In the genomic region with DNA sequence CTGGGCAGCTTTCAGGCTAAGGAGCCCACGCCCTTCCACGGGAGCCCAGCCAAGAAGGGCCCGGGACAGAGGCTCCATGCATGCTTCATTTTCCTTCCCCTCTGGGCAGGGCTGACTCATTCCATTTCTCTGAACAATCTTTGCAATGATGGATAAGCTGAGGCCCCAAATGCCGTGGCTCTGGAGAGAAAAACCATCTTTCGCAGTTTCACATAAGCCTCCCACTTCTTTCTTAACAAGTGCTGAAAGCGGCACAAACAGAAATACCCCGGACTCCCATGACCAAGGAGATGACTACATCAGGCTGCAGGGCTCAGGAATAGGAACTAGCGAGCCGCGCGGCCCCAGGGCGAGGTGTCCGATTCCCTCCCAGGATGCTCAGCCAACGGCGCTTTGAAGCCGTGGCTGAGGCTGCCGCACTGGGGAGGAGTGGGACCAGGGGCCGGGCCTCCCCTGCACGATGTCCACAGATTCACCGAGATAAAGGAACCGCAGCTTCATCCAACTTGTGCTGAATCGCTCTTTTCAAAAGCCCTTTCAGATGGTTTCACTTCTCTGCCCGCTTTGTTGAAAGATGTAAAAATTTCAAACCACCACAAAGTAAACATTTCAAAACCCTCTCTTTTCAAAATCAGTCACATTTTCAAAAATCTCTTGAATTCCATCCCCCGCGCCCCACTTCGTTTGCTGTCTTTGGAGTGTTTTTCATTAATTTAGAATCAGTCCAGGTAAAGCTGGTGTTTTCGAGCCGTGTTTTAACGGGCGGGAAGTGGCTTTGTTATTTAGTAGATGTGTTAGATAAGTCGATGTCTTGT, we compare ENCODE assay signal across 8 cellular contexts.
DNase-seq lines count a peak whose midpoint lies in the region; ATAC-seq, FAIRE-seq and TF ChIP-seq lines count a peak whose summit lies in the region.

No MANE protein-coding gene starts in this region.

- H3K4me1 ChIP-seq in A549 (peaks cover 12% of the 10 kb centered on the region; the same call in 2 of the 3 replicates), heart right ventricle (peaks cover 4 to 46% (median 23%) of the 10 kb centered on the region in 9 donors)

- no peak for TF ChIP-seq RAD21 in A549 (conservative IDR thresholded peaks at IDR 0.05 in 1 of 2, IDR thresholded peaks at IDR 0.05 in 1 of 2)

- ATAC-seq in A549 = peak; percentile 53 to 59
- ATAC-seq in heart right ventricle = peak; percentile 40 to 83 (median 61)
- ATAC-seq in HG02852 (IDR thresholded peaks at IDR 0.05; ENCODE audit: unreplicated experiment) = no peak

- intact Hi-C loops in heart right ventricle (cut with DNase I) = loop anchor here in 2 of 10 donors (5.0 to 10.0 kb wide), 2 partner anchors 40 to 168 kb away; no protein-coding TSS in a partner anchor

- FAIRE-seq in A549 (lab: Jason Lieb, UNC) (no peak), GM18507 (lab: Jason Lieb, UNC) (peak; percentile 15)

- H3K4me3 ChIP-seq in A549 = peak overlapping the region; percentile 42
- H3K4me3 ChIP-seq in heart right ventricle = peak overlapping the region in 9 of 10 donors; percentile 19 to 58 (median 41)
- peak overlapping the region; percentile 45 for H3K4me3 ChIP-seq in retinal pigment epithelial cell (ENCODE audit: low read length)

- TF ChIP-seq CTCF in A549 (IDR thresholded peaks at IDR 0.05) (no peak), heart right ventricle (IDR thresholded peaks at IDR 0.05) (no peak), retinal pigment epithelial cell (conservative IDR thresholded peaks at IDR 0.05; ENCODE audit: low read depth, low read length) (no peak)

- no peaks in the 10 kb centered on the region for H3K9me3 ChIP-seq in A549
- no peaks in the 10 kb centered on the region for H3K9me3 ChIP-seq in heart right ventricle

- no peak for TF ChIP-seq POLR2A in A549 (IDR thresholded peaks at IDR 0.05; ENCODE audit: low read length)

- H3K27ac ChIP-seq in A549 (no peak overlapping the region), heart right ventricle (peak overlapping the region in 8 of 10 donors; percentile 56 to 87 (median 63))

- peak overlapping the region; percentile 93 for H3K4me2 ChIP-seq in A549

- DNase-seq in A549 (ENCODE audit: low read depth in 1 of 2, low spot score in 1 of 2) = peak; percentile 32 to 61
- DNase-seq in GM18507 (ENCODE audit: extremely low spot score, insufficient read length, low read depth) = no peak
- DNase-seq in NCI-H748 (lab: John Stamatoyannopoulos, UW; ENCODE audit: unreplicated experiment) = peak; percentile 78
- DNase-seq in activated effector memory CD4-positive, alpha-beta T cell treated with Interleukin-2 at 50 U/mL for 16 hours = peak; percentile 25
- peak; percentile 40 to 67 for DNase-seq in heart right ventricle
- peak; percentile 47 for DNase-seq in retinal pigment epithelial cell (ENCODE audit: low read depth)
- no peak for DNase-seq in NAMALWA (ENCODE audit: low spot score)

- WGBS in A549 (ENCODE audit: missing lambda C conversion rate) = 5% methylated on average over 23 of the region's 31 CpGs
- 10 to 13% methylated on average over 31 of the region's 31 CpGs for WGBS in heart right ventricle, 2 donors

- no peak for TF ChIP-seq EP300 in A549 (IDR thresholded peaks at IDR 0.05)

- CTCF ChIA-PET in A549 (lab: Yijun Ruan, JAX) = interaction anchor here (0.8 to 13.1 kb wide), 4 partner anchors 17 to 174 kb away, joined by 3 to 178 read pairs (median 28); no protein-coding TSS in a partner anchor

- peaks cover 13 to 97% (median 90%) of the 10 kb centered on the region in 7 donors for H3K27me3 ChIP-seq in heart right ventricle

- no peaks in the 10 kb centered on the region for H3K36me3 ChIP-seq in heart right ventricle

- POLR2A ChIA-PET in A549 (lab: Yijun Ruan, JAX) = no interaction called here

TF ChIP-seq in A549, 52 proteins besides CTCF, POLR2A, EP300 and RAD21:
- TF ChIP-seq TP53 (CRISPR knock-in tag; IDR thresholded peaks at IDR 0.05) = no peak
- TF ChIP-seq RNF2 (IDR thresholded peaks at IDR 0.05; ENCODE audit: borderline replicate concordance, low read depth) = peak; percentile 99
- TF ChIP-seq CBX8 (IDR thresholded peaks at IDR 0.05) = peak; percentile 96; the same call in 1 of the 2 replicates
- TF ChIP-seq, protein P1, sequence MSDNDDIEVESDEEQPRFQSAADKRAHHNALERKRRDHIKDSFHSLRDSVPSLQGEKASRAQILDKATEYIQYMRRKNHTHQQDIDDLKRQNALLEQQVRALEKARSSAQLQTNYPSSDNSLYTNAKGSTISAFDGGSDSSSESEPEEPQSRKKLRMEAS (IDR thresholded peaks at IDR 0.05) = 0 out of 2 replicates have a peak, but pooled peaks have one; percentile 16
- no peak for TF ChIP-seq JUNB (IDR thresholded peaks at IDR 0.05)
- no peak for TF ChIP-seq TFCP2L1 (CRISPR knock-in tag; IDR thresholded peaks at IDR 0.05)
- no peak for TF ChIP-seq NR3C1 (IDR thresholded peaks at IDR 0.05)
- 0 out of 5 replicates have a peak, but pooled peaks of 1 of the 2 experiments have one; percentile 22 for TF ChIP-seq JUN (IDR thresholded peaks at IDR 0.05)
- TF ChIP-seq POLR2AphosphoS2 (conservative IDR thresholded peaks at IDR 0.05; ENCODE audit: low read length) = no peak

Comparison
In these comparisons a context has a peak if more than half of its experiments do, and no peak if none do; other contexts are left out.
1. DNase-seq: peak in A549 (2 of 2), NCI-H748 (single experiment), activated effector memory CD4-positive, alpha-beta T cell treated with Interleukin-2 at 50 U/mL for 16 hours (single experiment), heart right ventricle (2 of 2) and retinal pigment epithelial cell (single experiment); none in GM18507 (single experiment) and NAMALWA (single experiment).
2. H3K27ac ChIP-seq: peak in heart right ventricle (8 of 10); none in A549 (0 of 2).
3. Peak in every context shown above with its lines, with median percentiles within 50 percentile points of each other: H3K4me3 ChIP-seq.